In the genomic region with DNA sequence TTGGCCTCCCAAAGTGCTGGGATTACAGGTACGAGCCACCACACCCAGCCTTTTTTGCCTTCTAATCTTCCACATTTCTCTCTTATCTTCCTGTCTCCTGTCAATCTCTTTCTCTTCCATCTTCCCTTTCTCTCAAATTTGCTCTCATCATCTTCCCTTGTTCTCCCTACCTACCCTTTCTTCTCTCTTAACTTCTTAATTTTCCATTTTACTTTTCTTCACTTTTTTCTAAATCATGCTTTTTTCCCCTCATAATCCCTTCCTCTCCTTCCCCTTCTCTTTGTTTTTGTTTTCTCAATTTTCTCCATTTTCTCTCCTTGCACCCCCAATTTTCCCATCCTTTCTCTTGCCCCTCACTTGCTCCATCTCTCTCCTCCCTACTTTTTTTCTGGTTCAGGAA, we compare ENCODE assay signal across 25 cellular contexts.
"Had no signal": no experiment of that assay in that cellular context is flagged by ENCODE, and none has a peak within 500 bp of the region (broad histone marks: within the 10 kb centered on the region; RNA-seq: fewer than 3 reads in every experiment).

No MANE protein-coding gene starts in this region.

- H3K4me1 ChIP-seq: esophagus squamous epithelium, gastrocnemius medialis, left lung had no signal

- H3K36me3 ChIP-seq: esophagus squamous epithelium, gastrocnemius medialis, heart right ventricle, left lung had no signal

- H3K4me3 ChIP-seq: coronary artery, dorsolateral prefrontal cortex, esophagus squamous epithelium, gastrocnemius medialis, heart right ventricle, left lung, lung had no signal

- H3K27ac ChIP-seq: coronary artery, dorsolateral prefrontal cortex, epithelial cell of prostate, esophagus squamous epithelium, gastrocnemius medialis, heart right ventricle, left lung had no signal

- H3K4me1 Mint-ChIP-seq: memory B cell had no signal

- H3K36me3 Mint-ChIP-seq: memory B cell had no signal

- ATAC-seq: effector memory CD8-positive, alpha-beta T cell; esophagus mucosa; gastrocnemius medialis; heart right ventricle; left cardiac atrium; left lung; left ventricle myocardium superior had no signal

- H3K27ac Mint-ChIP-seq: effector memory CD8-positive, alpha-beta T cell; endodermal cell; memory B cell had no signal

- H3K27me3 ChIP-seq: gastrocnemius medialis, left lung had no signal

- DNase-seq: dermis blood vessel endothelial cell; dorsolateral prefrontal cortex; effector CD8-positive, alpha-beta T cell; effector memory CD8-positive, alpha-beta T cell; endodermal cell; erythroblast; esophagus squamous epithelium; foreskin fibroblast; foreskin melanocyte; gastrocnemius medialis; glutamatergic neuron; head of caudate nucleus; heart right ventricle; hippocampal formation; left cardiac atrium; left lung; left ventricle myocardium superior; mammary epithelial cell; mesendoderm; midbrain had no signal

- H3K9me3 Mint-ChIP-seq: effector memory CD8-positive, alpha-beta T cell; endodermal cell had no signal

- H3K9me3 ChIP-seq: esophagus squamous epithelium, gastrocnemius medialis, left lung had no signal

- H3K4me3 Mint-ChIP-seq: effector memory CD8-positive, alpha-beta T cell; endodermal cell; memory B cell had no signal
